Comparison of ENCODE assay signal across 8 cellular contexts in genomic region chr9:120490888-120491595, GRCh38.
DNase-seq lines count a peak whose midpoint lies in the region; ATAC-seq and TF ChIP-seq lines count a peak whose summit lies in the region.

No MANE protein-coding gene starts in this region.

- H3K27ac ChIP-seq in GM23248 (no peak overlapping the region), KMS-11 (no peak overlapping the region), liver (ENCODE audit: low read depth in 1 of 2, low read length in 2 of 2) (no peak overlapping the region)

- TF ChIP-seq CTCF in KMS-11 (conservative IDR thresholded peaks at IDR 0.05; ENCODE audit: low read depth, low read length) (no peak), liver (IDR thresholded peaks at IDR 0.05; ENCODE audit: low read depth, low read length, missing input control) (no peak)

- H2AFZ ChIP-seq in GM23248 = no peak overlapping the region
- no peak overlapping the region for H2AFZ ChIP-seq in KMS-11 (ENCODE audit: low read depth)

- H3K36me3 ChIP-seq in GM23248 (ENCODE audit: low read depth) = peaks cover 13% of the 10 kb centered on the region
- H3K36me3 ChIP-seq in KMS-11 (ENCODE audit: insufficient read depth) = no peaks in the 10 kb centered on the region
- H3K36me3 ChIP-seq in liver (ENCODE audit: control insufficient read depth in 4 of 4, insufficient read depth in 3 of 4, low read depth in 1 of 4, low read length in 3 of 4) = peaks cover 0 to 14% (median 8%) of the 10 kb centered on the region in 4 donors

- H3K27me3 ChIP-seq in GM23248 (replicated peaks; ENCODE audit: insufficient read depth) (no peaks in the 10 kb centered on the region), KMS-11 (ENCODE audit: insufficient read depth, low read depth) (no peaks in the 10 kb centered on the region), liver (ENCODE audit: control insufficient read depth in 4 of 4, insufficient read depth in 4 of 4, low read length in 3 of 4) (no peaks in the 10 kb centered on the region)

- in situ Hi-C loops in GM23248 (cut with MboI) = loop anchor here (25.0 kb wide), 1 partner anchor 1129 kb away; the partner anchor contains the start of gene BRINP1

- DNase-seq in GM23248 (peak; percentile 39), T-cell (no peak), NCI-H1694 treated with DMSO at 0.1 percent for 48 hours (lab: John Stamatoyannopoulos, UW) (no peak), iPS-NIHi7 (ENCODE audit: extremely low spot score) (no peak)

- H3K9ac ChIP-seq in GM23248 (no peak overlapping the region), KMS-11 (no peak overlapping the region), liver (ENCODE audit: low read depth in 1 of 2, low read length in 2 of 2) (no peak overlapping the region)

- no peaks in the 10 kb centered on the region for H3K27me3 Mint-ChIP-seq in T-cell

- no peaks in the 10 kb centered on the region for H4K20me1 ChIP-seq in GM23248 (ENCODE audit: insufficient read depth)
- H4K20me1 ChIP-seq in KMS-11 (ENCODE audit: insufficient read depth) = no peaks in the 10 kb centered on the region

- H3K4me2 ChIP-seq in GM23248 (ENCODE audit: unreplicated experiment) = peak overlapping the region; percentile 17
- peak overlapping the region; percentile 7; the same call in 1 of the 2 replicates for H3K4me2 ChIP-seq in KMS-11

- CTCF ChIA-PET in T-cell (lab: Charles Lee) = no interaction called here

- H3K4me1 Mint-ChIP-seq in T-cell = peaks cover 2 to 12% (median 2%) of the 10 kb centered on the region in 3 donors

- peaks cover 0 to 4% (median 3%) of the 10 kb centered on the region in 3 donors for H3K9me3 Mint-ChIP-seq in T-cell

- POLR2A ChIA-PET in T-cell (lab: Charles Lee) = no interaction called here

- ATAC-seq in GM18520 (IDR thresholded peaks at IDR 0.05; ENCODE audit: unreplicated experiment) (peak; percentile 94), T-cell (replicated peaks in 1 of 4) (no peak), HG02840 (IDR thresholded peaks at IDR 0.05; ENCODE audit: low FRiP score, unreplicated experiment) (no peak)

- no peak for TF ChIP-seq RAD21 in liver (IDR thresholded peaks at IDR 0.05)

- H3K9me3 ChIP-seq in GM23248 (ENCODE audit: low read depth) (no peaks in the 10 kb centered on the region), liver (ENCODE audit: control insufficient read depth in 4 of 4, low read length in 3 of 4) (no peaks in the 10 kb centered on the region)

- H3K36me3 Mint-ChIP-seq in T-cell = peaks cover 63% of the 10 kb centered on the region

- H3K79me2 ChIP-seq in GM23248 (ENCODE audit: insufficient read depth) (no peaks in the 10 kb centered on the region), KMS-11 (ENCODE audit: insufficient read depth, low read depth) (no peaks in the 10 kb centered on the region; the same call in 1 of the 2 replicates)

- no peak overlapping the region for H3K4me3 Mint-ChIP-seq in T-cell

- H3K4me3 ChIP-seq in GM23248 = no peak overlapping the region
- H3K4me3 ChIP-seq in KMS-11 (IDR thresholded peaks at IDR 0.05; ENCODE audit: insufficient read depth, low read depth, low read length) = no peak overlapping the region
- no peak overlapping the region for H3K4me3 ChIP-seq in liver (ENCODE audit: low read depth in 1 of 3, low read length in 3 of 3)

- H3K9me2 ChIP-seq in GM23248 (ENCODE audit: insufficient read depth) = no peaks in the 10 kb centered on the region

- WGBS in GM23248 (ENCODE audit: low coverage in 1 of 2, low lambda C conversion rate in 2 of 2, missing lambda C conversion rate in 2 of 2), 2 experiments = 53 to 55% methylated on average over 5 of the region's 5 CpGs
- WGBS in liver = 51% methylated on average over 5 of the region's 5 CpGs

- H3F3A ChIP-seq in GM23248 (ENCODE audit: insufficient read depth) = no peaks in the 10 kb centered on the region

- peak overlapping the region in 1 of 2 donors; percentile 4 for H3K27ac Mint-ChIP-seq in T-cell

- peaks cover 9% of the 10 kb centered on the region; the same call in 1 of the 2 replicates for H3K4me1 ChIP-seq in GM23248 (ENCODE audit: insufficient read depth)
- peaks cover 22% of the 10 kb centered on the region for H3K4me1 ChIP-seq in KMS-11 (ENCODE audit: low read depth, poor library complexity, severe bottlenecking)
- peaks cover under 1 to 16% (median 9%) of the 10 kb centered on the region in 4 donors for H3K4me1 ChIP-seq in liver (ENCODE audit: control insufficient read depth in 4 of 4, insufficient read depth in 4 of 4, low read length in 3 of 4)

TF ChIP-seq in liver, 16 proteins besides CTCF, POLR2A, EP300 and RAD21:
- no peak for TF ChIP-seq HNF4G (IDR thresholded peaks at IDR 0.05)
- no peak for TF ChIP-seq FOXA1 (IDR thresholded peaks at IDR 0.05)
- TF ChIP-seq YY1 (IDR thresholded peaks at IDR 0.05) = no peak
- peak in 1 of 2 donors; percentile 33 for TF ChIP-seq EGR1 (IDR thresholded peaks at IDR 0.05; ENCODE audit: low read depth in 2 of 2)
- TF ChIP-seq RXRA (IDR thresholded peaks at IDR 0.05) = peak; percentile 26 to 42
- no peak for TF ChIP-seq FOXA2 (IDR thresholded peaks at IDR 0.05)
- no peak for TF ChIP-seq GABPA (IDR thresholded peaks at IDR 0.05 in 1 of 2, conservative IDR thresholded peaks at IDR 0.05 in 1 of 2)
- no peak for TF ChIP-seq REST (IDR thresholded peaks at IDR 0.05)
- TF ChIP-seq HNF4A (conservative IDR thresholded peaks at IDR 0.05) = peak; percentile 30 to 37
